In genomic region chr5:147788023-147788422, GRCh38 we compare ENCODE assay signal across 27 cellular contexts.
"Had no signal": no experiment of that assay in that cellular context is flagged by ENCODE, and none has a peak within 500 bp of the region (broad histone marks: within the 10 kb centered on the region; RNA-seq: fewer than 3 reads in every experiment).

No MANE protein-coding gene starts in this region.

- DNase-seq: activated CD4-positive, alpha-beta memory T cell treated with anti-CD3 and anti-CD28 coated beads for 36 hours; activated CD4-positive, alpha-beta T cell treated with anti-CD3 and anti-CD28 coated beads for 36 hours; activated CD4-positive, alpha-beta T cell treated with anti-CD3 and anti-CD28 coated beads, Interleukin-2, amount 10 ng/mL, durations not matched to agents 24 days and 14 days; activated CD4-positive, CD25-positive, alpha-beta regulatory T cell; activated CD4-positive, CD25-positive, alpha-beta regulatory T cell treated with anti-CD3 and anti-CD28 coated beads, Interleukin-2, amount 50 U/mL, for 72 hours; activated CD8-positive, alpha-beta memory T cell treated with anti-CD3 and anti-CD28 coated beads, Interleukin-2, amount 10 ng/mL, durations not matched to agents 7 days and 5 days; activated CD8-positive, alpha-beta memory T cell treated with anti-CD3 and anti-CD28 coated beads, Interleukin-2, amount 50 U/mL, for 4 hours; activated CD8-positive, alpha-beta T cell treated with anti-CD3 and anti-CD28 coated beads, Interleukin-2, amount 10 ng/mL, durations not matched to agents 7 days and 5 days; activated effector memory CD4-positive, alpha-beta T cell treated with Interleukin-2 at 50 U/mL for 16 hours; activated gamma-delta T cell treated with Interleukin-2 at 50 U/mL for 16 hours; activated naive CD4-positive, alpha-beta T cell treated with anti-CD3 and anti-CD28 coated beads, Interleukin-2, amount 50 U/mL, for 16 hours; activated naive CD4-positive, alpha-beta T cell treated with Interleukin-2 at 50 U/mL for 16 hours; activated T-cell treated with anti-CD3 and anti-CD28 coated beads, Interleukin-2, amount 50 U/mL, for 1 hour; activated T-cell treated with anti-CD3 and anti-CD28 coated beads, Interleukin-2, amount 50 U/mL, for 72 hours; amniotic stem cell; anterior cingulate cortex; brain microvascular endothelial cell; dorsolateral prefrontal cortex; effector memory CD4-positive, alpha-beta T cell; endodermal cell; erythroblast; foreskin keratinocyte; gastrocnemius medialis; T-helper 1 cell; T-helper 17 cell had no signal

- H3K36me3 ChIP-seq: brain microvascular endothelial cell, esophagus muscularis mucosa, gastrocnemius medialis had no signal

- H3K27ac ChIP-seq: brain microvascular endothelial cell, coronary artery, esophagus muscularis mucosa, foreskin keratinocyte, gastrocnemius medialis had no signal

- ATAC-seq: activated CD4-positive, alpha-beta T cell treated with anti-CD3 and anti-CD28 coated beads for 36 hours; activated CD8-positive, alpha-beta memory T cell treated with anti-CD3 and anti-CD28 coated beads, Interleukin-2, amount 10 ng/mL, durations not matched to agents 7 days and 5 days; activated CD8-positive, alpha-beta T cell treated with anti-CD3 and anti-CD28 coated beads, Interleukin-2, amount 10 ng/mL, durations not matched to agents 7 days and 5 days; activated T-cell treated with anti-CD3 and anti-CD28 coated beads, Interleukin-2, amount 50 U/mL, for 72 hours; foreskin keratinocyte; gastrocnemius medialis; T-helper 17 cell had no signal

- H3K27me3 ChIP-seq: brain microvascular endothelial cell, dorsolateral prefrontal cortex, esophagus muscularis mucosa had no signal

- H3K9me3 ChIP-seq: esophagus muscularis mucosa, gastrocnemius medialis had no signal

- H3K4me1 ChIP-seq: esophagus muscularis mucosa, foreskin keratinocyte, gastrocnemius medialis had no signal

- H3K4me3 ChIP-seq: coronary artery, dorsolateral prefrontal cortex, esophagus muscularis mucosa, gastrocnemius medialis had no signal
